8 cellular contexts compared by ENCODE assay signal in genomic region chrX:101550362-101550761, GRCh38. TPM values are rescaled to one million over a fixed set of nuclear protein-coding genes. Genes with fewer than 3 reads are reported as not detected.
DNase-seq lines count a peak whose midpoint lies in the region; ATAC-seq, FAIRE-seq and TF ChIP-seq lines count a peak whose summit lies in the region.

ARMCX1 (plus strand) TSS chrX:101550547; CDS start chrX:101552931, 2,384 bp downstream.

- no peaks in the 10 kb centered on the region for H3K9me3 Mint-ChIP-seq in activated naive CD4-positive, alpha-beta T cell treated with anti-CD3 and anti-CD28 coated beads for 36 hours

- intact Hi-C loops in activated naive CD4-positive, alpha-beta T cell treated with anti-CD3 and anti-CD28 coated beads for 36 hours (cut with micrococcal nuclease): loop anchor here (1.0 to 2.0 kb wide), 2 partner anchors 136 to 249 kb away; no protein-coding TSS in a partner anchor
- intact Hi-C loops in PC-9 (cut with micrococcal nuclease; ENCODE audit: unreplicated experiment) (no loop called here), prostate gland (cut with DNase I) (loop anchor here (5.0 kb wide), 1 partner anchor 133 kb away; no protein-coding TSS in a partner anchor)

- H3K36me3 ChIP-seq in PC-9 (ENCODE audit: low read depth) (no peaks in the 10 kb centered on the region), bronchial epithelial cell (ENCODE audit: control insufficient read depth, insufficient read depth, low read length) (no peaks in the 10 kb centered on the region), iPS DF 6.9 (ENCODE audit: control insufficient read depth, insufficient read depth, low read length) (no peaks in the 10 kb centered on the region; the same call in 1 of the 2 replicates), prostate gland (no peaks in the 10 kb centered on the region)

- H3K27ac ChIP-seq in PC-9: no peak within 1 kb of the TSS
- H3K27ac ChIP-seq in iPS DF 6.9 (ENCODE audit: low read length): no peak within 1 kb of the TSS
- peak within 1 kb of the TSS; percentile 80 to 84 for H3K27ac ChIP-seq in prostate gland

- DNase-seq in activated naive CD4-positive, alpha-beta T cell treated with anti-CD3 and anti-CD28 coated beads for 36 hours: peak; percentile 61
- DNase-seq in activated naive CD4-positive, alpha-beta T cell treated with Interleukin-2 at 50 U/mL for 16 hours: no peak
- DNase-seq in PC-9: no peak
- peak; percentile 44 for DNase-seq in bronchial epithelial cell (ENCODE audit: low read depth)
- peak; percentile 16 for DNase-seq in iPS DF 6.9 (ENCODE audit: low read depth, low spot score)
- peak; percentile 60 for DNase-seq in prostate gland (ENCODE audit: low spot score)
- no peak for DNase-seq in NCI-H2171 treated with DMSO at 0.1 percent for 48 hours (lab: John Stamatoyannopoulos, UW)

- TF ChIP-seq CTCF in PC-9 (conservative IDR thresholded peaks at IDR 0.05) (no peak), bronchial epithelial cell (IDR thresholded peaks at IDR 0.05; ENCODE audit: insufficient read depth, low read length, severe bottlenecking) (no peak), prostate gland (IDR thresholded peaks at IDR 0.05) (no peak)

- no peaks in the 10 kb centered on the region for H3K4me1 ChIP-seq in PC-9 (replicated peaks; ENCODE audit: insufficient read depth)
- H3K4me1 ChIP-seq in iPS DF 6.9 (ENCODE audit: control insufficient read depth, insufficient read depth, low read length): no peaks in the 10 kb centered on the region
- H3K4me1 ChIP-seq in prostate gland (replicated peaks): no peaks in the 10 kb centered on the region

- H3K27me3 ChIP-seq in PC-9 (ENCODE audit: insufficient read depth, low read depth): no peaks in the 10 kb centered on the region
- H3K27me3 ChIP-seq in bronchial epithelial cell (ENCODE audit: control insufficient read depth, insufficient read depth, low read length): no peaks in the 10 kb centered on the region
- no peaks in the 10 kb centered on the region for H3K27me3 ChIP-seq in iPS DF 6.9 (ENCODE audit: control insufficient read depth, insufficient read depth, low read length)
- no peaks in the 10 kb centered on the region for H3K27me3 ChIP-seq in prostate gland (replicated peaks; ENCODE audit: insufficient read depth)

- H3K27ac Mint-ChIP-seq in activated naive CD4-positive, alpha-beta T cell treated with anti-CD3 and anti-CD28 coated beads for 36 hours: no peak within 1 kb of the TSS

- CTCF ChIA-PET in activated naive CD4-positive, alpha-beta T cell treated with anti-CD3 and anti-CD28 coated beads for 36 hours (lab: Charles Lee): interaction anchor here (1.0 kb wide), 1 partner anchor 131 kb away, joined by 3 read pairs; no protein-coding TSS in a partner anchor
- CTCF ChIA-PET in PC-9 (lab: Charles Lee): no interaction called here

- no peaks in the 10 kb centered on the region for H3F3A ChIP-seq in PC-9 (ENCODE audit: insufficient read depth, low read depth)

- peak within 1 kb of the TSS; percentile 76 for H3K4me3 Mint-ChIP-seq in activated naive CD4-positive, alpha-beta T cell treated with anti-CD3 and anti-CD28 coated beads for 36 hours

- H3K27me3 Mint-ChIP-seq in activated naive CD4-positive, alpha-beta T cell treated with anti-CD3 and anti-CD28 coated beads for 36 hours (ENCODE audit: low read depth): peaks cover 12% of the 10 kb centered on the region

- POLR2A ChIA-PET in PC-9 (lab: Charles Lee; ENCODE audit: unreplicated experiment): no interaction called here

- H3K9me3 ChIP-seq in PC-9 (ENCODE audit: insufficient read depth, low read depth) (no peaks in the 10 kb centered on the region), iPS DF 6.9 (ENCODE audit: control insufficient read depth, insufficient read depth, low read length) (no peaks in the 10 kb centered on the region), prostate gland (no peaks in the 10 kb centered on the region)

- H4K20me1 ChIP-seq in PC-9 (ENCODE audit: insufficient read depth): no peaks in the 10 kb centered on the region

- no peaks in the 10 kb centered on the region for H3K9me2 ChIP-seq in PC-9 (ENCODE audit: insufficient read depth)

- H3K4me3 ChIP-seq in PC-9 (peak within 1 kb of the TSS; percentile 33; the same call in 1 of the 2 replicates), bronchial epithelial cell (ENCODE audit: low read depth, low read length) (peak within 1 kb of the TSS; percentile 45), iPS DF 6.9 (ENCODE audit: low read length) (peak within 1 kb of the TSS; percentile 69; the same call in 1 of the 2 replicates), prostate gland (peak within 1 kb of the TSS; percentile 39 to 45)

- no peak for FAIRE-seq in bronchial epithelial cell (lab: Jason Lieb, UNC)

- H3K4me1 Mint-ChIP-seq in activated naive CD4-positive, alpha-beta T cell treated with anti-CD3 and anti-CD28 coated beads for 36 hours (ENCODE audit: low read depth): peaks cover 9% of the 10 kb centered on the region

- H2AFZ ChIP-seq in PC-9: peak within 1 kb of the TSS; percentile 39; the same call in 1 of the 2 replicates

- H3K36me3 Mint-ChIP-seq in activated naive CD4-positive, alpha-beta T cell treated with anti-CD3 and anti-CD28 coated beads for 36 hours (ENCODE audit: low read depth): no peaks in the 10 kb centered on the region

- no CpG with 5 or more reads among the region's 20 CpGs for WGBS in iPS DF 6.9 (ENCODE audit: insufficient coverage, insufficient read length)
- under 1% methylated on average over 17 of the region's 20 CpGs for WGBS in prostate gland

- ATAC-seq in HG02870 (IDR thresholded peaks at IDR 0.05; ENCODE audit: unreplicated experiment): no peak

- BruUV-seq in PC-9 (replicated peaks; lab: Mats Ljungman, UMichigan): no TSS peak

- peak; percentile 55 for TF ChIP-seq POLR2A in prostate gland (IDR thresholded peaks at IDR 0.05)

- H3K79me2 ChIP-seq in PC-9 (ENCODE audit: low read depth): no peaks in the 10 kb centered on the region

- peak within 1 kb of the TSS; percentile 69 for H3K4me2 ChIP-seq in PC-9

RNA-seq across cellular contexts. Expression of gene ARMCX1, which starts in this region (rescaled TPM):
- 1 to 10 TPM; 2.6 to 3.0 TPM for total RNA-seq in activated naive CD4-positive, alpha-beta T cell treated with anti-CD3 and anti-CD28 coated beads for 36 hours
- total RNA-seq in PC-9 (2021) (0.15 TPM in 1 of 2 replicates, not detected in the other), bronchial epithelial cell (5.8 and 7.4 TPM in 2 replicates), prostate gland (10 to 100 TPM; 23.5 to 41.3 TPM)

Comparison
In these comparisons a context has a peak if more than half of its experiments do, and no peak if none do; other contexts are left out.
1. DNase-seq: peak in activated naive CD4-positive, alpha-beta T cell treated with anti-CD3 and anti-CD28 coated beads for 36 hours (single experiment), bronchial epithelial cell (single experiment), iPS DF 6.9 (single experiment) and prostate gland (single experiment); none in activated naive CD4-positive, alpha-beta T cell treated with Interleukin-2 at 50 U/mL for 16 hours (single experiment), PC-9 (0 of 2) and NCI-H2171 treated with DMSO at 0.1 percent for 48 hours (single experiment).
2. H3K27ac ChIP-seq: peak in prostate gland (2 of 2); none in PC-9 (single experiment) and iPS DF 6.9 (single experiment).
3. Peak in every context shown above with its lines, with median percentiles within 50 percentile points of each other: H3K4me3 ChIP-seq.